9 cellular contexts compared by ENCODE assay signal in the genomic region with DNA sequence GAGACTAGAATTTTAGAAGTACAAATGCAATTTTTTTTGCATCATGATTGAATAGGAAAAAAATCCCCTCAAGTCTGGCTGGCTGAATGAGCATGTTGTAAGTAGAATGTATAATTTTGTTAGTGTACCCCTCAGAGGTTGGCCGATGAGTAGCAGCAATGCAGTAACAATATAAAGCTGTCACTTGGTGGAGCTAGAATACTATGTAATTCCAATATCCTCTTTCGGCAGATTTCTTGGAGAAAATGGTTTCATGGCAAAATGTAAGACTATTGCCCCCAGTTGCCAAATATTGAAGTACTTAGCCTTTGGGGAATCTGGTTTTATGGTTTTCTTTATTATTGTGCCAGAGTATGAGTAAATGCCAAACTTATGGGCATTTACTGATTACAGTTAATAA. TPM values are rescaled to one million over a fixed set of nuclear protein-coding genes. Genes with fewer than 3 reads are reported as not detected.
DNase-seq lines count a peak whose midpoint lies in the region; ATAC-seq, FAIRE-seq and TF ChIP-seq lines count a peak whose summit lies in the region.
"Had no signal": no experiment of that assay in that cellular context is flagged by ENCODE, and none has a peak within 500 bp of the region (broad histone marks: within the 10 kb centered on the region; RNA-seq: fewer than 3 reads in every experiment).

No MANE protein-coding gene starts in this region.

- no peak overlapping the region for H3K9ac ChIP-seq in Loucy (ENCODE audit: low read depth, low read length, poor library complexity, severe bottlenecking)
- H3K9ac ChIP-seq in astrocyte (ENCODE audit: low read length): no peak overlapping the region
- no peak overlapping the region for H3K9ac ChIP-seq in HepG2 (ENCODE audit: insufficient read depth, low read depth, low read length)

- POLR2A ChIA-PET in HepG2 (lab: Yijun Ruan, JAX): no interaction called here

- BruUV-seq in HepG2 (replicated peaks; lab: Mats Ljungman, UMichigan): no TSS peak

- peak; percentile 40; the same call in 1 of the 2 replicates for TF ChIP-seq RAD21 in HepG2 (CRISPR knock-in tag; IDR thresholded peaks at IDR 0.05)

- DNase-seq in GM03348 (ENCODE audit: low spot score) (peak; percentile 20), astrocyte (ENCODE audit: low read depth) (peak; percentile 6), HepG2 (ENCODE audit: low spot score) (peak; percentile 56), UCSD-AML1 (lab: John Stamatoyannopoulos, UW; ENCODE audit: unreplicated experiment) (no peak), NCI-H128 (lab: John Stamatoyannopoulos, UW; ENCODE audit: unreplicated experiment) (no peak), GM13976 (ENCODE audit: low spot score) (no peak)
- no peak for DNase-seq in activated CD4-positive, alpha-beta T cell treated with anti-CD3 and anti-CD28 coated beads for 4 hours

- no peaks in the 10 kb centered on the region for H3K4me1 ChIP-seq in Loucy (ENCODE audit: insufficient read depth, low read length, poor library complexity, severe bottlenecking)
- H3K4me1 ChIP-seq in astrocyte (ENCODE audit: insufficient read depth, low read length): no peaks in the 10 kb centered on the region
- no peaks in the 10 kb centered on the region for H3K4me1 ChIP-seq in HepG2 (ENCODE audit: insufficient read depth, low read length)

- peak; percentile 85 for ATAC-seq in HepG2

- no peaks in the 10 kb centered on the region for H3K79me2 ChIP-seq in Loucy (ENCODE audit: insufficient read depth, low read length)
- H3K79me2 ChIP-seq in astrocyte (ENCODE audit: insufficient read depth, low read length): no peaks in the 10 kb centered on the region
- no peaks in the 10 kb centered on the region for H3K79me2 ChIP-seq in HepG2 (ENCODE audit: insufficient read depth, low read length)

- no peak overlapping the region for H3K27ac Mint-ChIP-seq in astrocyte (ENCODE audit: unreplicated experiment)
- H3K27ac Mint-ChIP-seq: IgD-negative memory B cell had no signal

- H4K20me1 ChIP-seq in Loucy (ENCODE audit: insufficient read depth, low read length, poor library complexity, severe bottlenecking) (no peaks in the 10 kb centered on the region), astrocyte (ENCODE audit: insufficient read depth, low read length) (no peaks in the 10 kb centered on the region), HepG2 (ENCODE audit: insufficient read depth, low read length) (no peaks in the 10 kb centered on the region)

- no peaks in the 10 kb centered on the region for H3K4me1 Mint-ChIP-seq in astrocyte (ENCODE audit: low read depth, unreplicated experiment)
- H3K4me1 Mint-ChIP-seq: IgD-negative memory B cell had no signal

- H3K4me3 ChIP-seq in Loucy (ENCODE audit: low read length, poor library complexity, severe bottlenecking) (no peak overlapping the region), astrocyte (ENCODE audit: insufficient read depth, low read depth, low read length) (no peak overlapping the region), HepG2 (replicated peaks in 1 of 3; ENCODE audit: insufficient read depth in 1 of 3, low read depth in 2 of 3, low read length in 3 of 3) (no peak overlapping the region)

- intact Hi-C loops in HepG2 (cut with micrococcal nuclease; ENCODE audit: unreplicated experiment): loop anchor here (1.0 to 10.0 kb wide), 4 partner anchors 115 to 1892 kb away; no protein-coding TSS in a partner anchor

- no peaks in the 10 kb centered on the region for H3K9me3 Mint-ChIP-seq in astrocyte (ENCODE audit: unreplicated experiment)
- H3K9me3 Mint-ChIP-seq: IgD-negative memory B cell had no signal

- no peak for TF ChIP-seq EP300 in HepG2 (IDR thresholded peaks at IDR 0.05; ENCODE audit: low read depth in 2 of 2, low read length in 2 of 2)
- TF ChIP-seq EP300 in HepG2 (CRISPR knock-in tag; IDR thresholded peaks at IDR 0.05; ENCODE audit: borderline replicate concordance): no peak

- WGBS in HepG2 (ENCODE audit: low lambda C conversion rate): 0% methylated on average over 1 of the region's 2 CpGs

- H3K4me2 ChIP-seq in Loucy (ENCODE audit: low read depth, low read length, poor library complexity, severe bottlenecking): no peak overlapping the region
- H3K4me2 ChIP-seq in astrocyte (ENCODE audit: low read length): no peak overlapping the region
- H3K4me2 ChIP-seq in HepG2 (ENCODE audit: low read depth, low read length): no peak overlapping the region

- no peaks in the 10 kb centered on the region for H3K27me3 ChIP-seq in Loucy (ENCODE audit: insufficient read depth, low read length, poor library complexity, severe bottlenecking)
- H3K27me3 ChIP-seq in astrocyte (ENCODE audit: insufficient read depth, low read length): no peaks in the 10 kb centered on the region
- H3K27me3 ChIP-seq in HepG2 (ENCODE audit: control insufficient read depth in 1 of 2, insufficient read depth in 2 of 2, low read length in 2 of 2): no peaks in the 10 kb centered on the region

- CTCF ChIA-PET in HepG2 (lab: Yijun Ruan, JAX; ENCODE audit: low intra/inter-chr PET ratio, low total read pairs): interaction anchor here (0.7 to 0.9 kb wide), 2 partner anchors 115 to 1258 kb away, joined by 3 to 4 read pairs; no protein-coding TSS in a partner anchor

- H3K27ac ChIP-seq in astrocyte (ENCODE audit: low read depth, low read length) (no peak overlapping the region), HepG2 (ENCODE audit: extremely low read length, insufficient read depth, low read length) (no peak overlapping the region)

- no peak for TF ChIP-seq POLR2A in HepG2 (IDR thresholded peaks at IDR 0.05; ENCODE audit: insufficient read depth in 1 of 2, low read depth in 2 of 2, low read length in 2 of 2)

- no peak for FAIRE-seq in astrocyte (lab: Jason Lieb, UNC)
- peak; percentile 15 for FAIRE-seq in HepG2 (lab: Jason Lieb, UNC)

- H3K36me3 Mint-ChIP-seq in astrocyte (ENCODE audit: low read depth, unreplicated experiment): no peaks in the 10 kb centered on the region

- H3F3A ChIP-seq in Loucy (ENCODE audit: low read depth): no peaks in the 10 kb centered on the region

- no peaks in the 10 kb centered on the region for H3K9me2 ChIP-seq in Loucy (replicated peaks; ENCODE audit: low read depth, low read length)

- no peak overlapping the region for H3K4me3 Mint-ChIP-seq in astrocyte (ENCODE audit: unreplicated experiment)
- H3K4me3 Mint-ChIP-seq: IgD-negative memory B cell had no signal

- TF ChIP-seq CTCF in Loucy (conservative IDR thresholded peaks at IDR 0.05; ENCODE audit: low read length): peak; percentile 46
- TF ChIP-seq CTCF in astrocyte (IDR thresholded peaks at IDR 0.05; ENCODE audit: insufficient read depth, low read depth, low read length): peak; percentile 56
- TF ChIP-seq CTCF in HepG2 (CRISPR knock-in tag; IDR thresholded peaks at IDR 0.05): peak; percentile 65
- no peak for TF ChIP-seq CTCF in GM13976 (IDR thresholded peaks at IDR 0.05; ENCODE audit: borderline replicate concordance, control extremely low read depth, extremely low read depth, insufficient read depth, missing control alignments)

- H3K9me3 ChIP-seq in Loucy (ENCODE audit: insufficient read depth, low read depth, low read length): no peaks in the 10 kb centered on the region
- H3K9me3 ChIP-seq in astrocyte (ENCODE audit: insufficient read depth, low read depth, low read length): no peaks in the 10 kb centered on the region
- no peaks in the 10 kb centered on the region for H3K9me3 ChIP-seq in HepG2 (ENCODE audit: low read length)

- in situ Hi-C loops in HepG2 (cut with HindIII; ENCODE audit: extremely low pct_ligation_motif_present, low pct_unique_long_range_greater_than_20kb): loop anchor here (25.0 kb wide), 1 partner anchor 1662 kb away; no protein-coding TSS in a partner anchor
- in situ Hi-C loops in GM13976 (cut with MboI; ENCODE audit: low sequenced_read_pairs, unreplicated experiment): no loop called here

- H2AFZ ChIP-seq in Loucy (ENCODE audit: low read length) (no peak overlapping the region), astrocyte (ENCODE audit: low read depth, low read length) (no peak overlapping the region), HepG2 (ENCODE audit: low read length) (no peak overlapping the region)

- H3K36me3 ChIP-seq in Loucy (ENCODE audit: insufficient read depth, low read length) (no peaks in the 10 kb centered on the region), astrocyte (ENCODE audit: insufficient read depth, low read length) (no peaks in the 10 kb centered on the region), HepG2 (replicated peaks in 1 of 2; ENCODE audit: control insufficient read depth in 1 of 2, insufficient read depth in 2 of 2, low read length in 2 of 2) (no peaks in the 10 kb centered on the region)

- H3K27me3 Mint-ChIP-seq in astrocyte (ENCODE audit: low read depth, unreplicated experiment): no peaks in the 10 kb centered on the region
- H3K27me3 Mint-ChIP-seq: IgD-negative memory B cell had no signal

RNA-seq across cellular contexts. Expression of gene SGO1, which starts 39.8 kb away (rescaled TPM):
- total RNA-seq in astrocyte (1.9 and 3.0 TPM in 2 replicates), HepG2 (2016; rRNA removed; fragmentation: Illumina TruSeq; extraction: Trizol) (16.1 and 23.8 TPM in 2 replicates)
- total RNA-seq in HepG2 (2016; cell fraction: cytosol; rRNA removed; fragmentation: Illumina TruSeq; extraction: Trizol; ENCODE audit: low read depth): 6.4 and 6.9 TPM in 2 replicates
- 15.3 and 19.8 TPM in 2 replicates for total RNA-seq in HepG2 (2016; cell fraction: insoluble cytoplasmic fraction; rRNA removed; fragmentation: Illumina TruSeq; extraction: Trizol)
- total RNA-seq in HepG2 (2016; cell fraction: membrane; rRNA removed; fragmentation: Illumina TruSeq; extraction: Trizol): 15.4 and 15.5 TPM in 2 replicates
- 14.4 and 14.6 TPM in 2 replicates for total RNA-seq in HepG2 (2016; cell fraction: nucleus; rRNA removed; fragmentation: Illumina TruSeq; extraction: Trizol)
- polyA plus RNA-seq in HepG2 (2011; rRNA removed): 1.4 and 2.1 TPM in 2 replicates
- 0.97 and 1.4 TPM in 2 replicates for polyA plus RNA-seq in HepG2 (2011; cell fraction: cytosol; rRNA removed)
- polyA plus RNA-seq in HepG2 (2011; cell fraction: nucleus; rRNA removed): 0.50 and 1.2 TPM in 2 replicates
- polyA plus RNA-seq in HepG2 (2012): 2.4 and 5.4 TPM in 2 replicates
- 4.9 and 5.5 TPM in 2 replicates for polyA plus RNA-seq in HepG2 (2016; cell fraction: cytosol; fragmentation: Illumina TruSeq; extraction: Trizol; ENCODE audit: low read depth)
- polyA plus RNA-seq in HepG2 (2016; cell fraction: insoluble cytoplasmic fraction; fragmentation: Illumina TruSeq; extraction: Trizol; ENCODE audit: low read depth): 22.0 and 23.5 TPM in 2 replicates
- 8.3 and 10.1 TPM in 2 replicates for polyA plus RNA-seq in HepG2 (2016; cell fraction: membrane; fragmentation: Illumina TruSeq; extraction: Trizol; ENCODE audit: low read depth)
- polyA plus RNA-seq in HepG2 (2016; cell fraction: nucleus; fragmentation: Illumina TruSeq; extraction: Trizol; ENCODE audit: insufficient read depth, low read depth): 13.8 TPM in 2 replicates
- 0.90 and 4.6 TPM in 2 replicates for polyA minus RNA-seq in HepG2 (2011; rRNA and poly(A)+ RNA removed; ENCODE audit: low replicate concordance)
- polyA minus RNA-seq in HepG2 (2011; cell fraction: cytosol; rRNA and poly(A)+ RNA removed): 2.0 and 3.3 TPM in 2 replicates
- polyA minus RNA-seq in HepG2 (2011; cell fraction: nucleus; rRNA and poly(A)+ RNA removed): 6.8 and 11.5 TPM in 2 replicates

Comparison
In these comparisons a context has a peak if more than half of its experiments do, and no peak if none do; other contexts are left out.
1. DNase-seq: peak in GM03348 (single experiment), astrocyte (single experiment) and HepG2 (single experiment); none in activated CD4-positive, alpha-beta T cell treated with anti-CD3 and anti-CD28 coated beads for 4 hours (0 of 2), UCSD-AML1 (single experiment), NCI-H128 (single experiment) and GM13976 (single experiment).